Comparison of ENCODE assay signal across 9 cellular contexts in the genomic region with DNA sequence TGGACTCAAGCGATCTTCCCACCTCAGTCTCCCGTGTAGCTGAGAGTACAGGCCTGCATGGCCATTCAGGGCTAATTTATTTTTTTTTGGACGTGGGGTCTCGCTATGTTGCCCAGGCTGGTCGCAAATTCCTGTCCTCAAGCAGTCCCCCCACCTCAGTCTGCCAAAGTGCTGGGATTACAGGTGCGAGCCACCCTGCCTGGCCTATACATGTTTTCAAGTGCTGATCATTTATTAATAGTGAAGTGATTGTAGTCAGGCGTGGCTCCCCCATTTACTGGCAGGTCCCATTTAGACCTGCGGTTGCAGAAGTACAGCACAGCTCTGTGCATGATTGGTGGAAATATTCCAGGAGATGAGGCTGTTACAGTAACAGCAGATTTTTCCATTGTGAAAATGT. TPM values are rescaled to one million over a fixed set of nuclear protein-coding genes. Genes with fewer than 3 reads are reported as not detected.
DNase-seq lines count a peak whose midpoint lies in the region; ATAC-seq, FAIRE-seq and TF ChIP-seq lines count a peak whose summit lies in the region.
"Had no signal": no experiment of that assay in that cellular context is flagged by ENCODE, and none has a peak within 500 bp of the region (broad histone marks: within the 10 kb centered on the region; RNA-seq: fewer than 3 reads in every experiment).

No MANE protein-coding gene starts in this region.

- FAIRE-seq in astrocyte (lab: Jason Lieb, UNC) (no peak), urothelium cell line (lab: Jason Lieb, UNC) (no peak)

- H3K36me3 Mint-ChIP-seq in activated naive CD4-positive, alpha-beta T cell treated with anti-CD3 and anti-CD28 coated beads, Interleukin-2, amount 10 ng/mL, durations not matched to agents 7 days and 5 days: peaks cover 17% of the 10 kb centered on the region
- H3K36me3 Mint-ChIP-seq in astrocyte (ENCODE audit: low read depth, unreplicated experiment): no peaks in the 10 kb centered on the region

- no peaks in the 10 kb centered on the region for H3K9me3 ChIP-seq in astrocyte (ENCODE audit: insufficient read depth, low read depth, low read length)
- H3K9me3 ChIP-seq in left lung: no peaks in the 10 kb centered on the region
- no peaks in the 10 kb centered on the region for H3K9me3 ChIP-seq in suprapubic skin

- H3K4me1 ChIP-seq in astrocyte (ENCODE audit: insufficient read depth, low read length): peaks cover 22% of the 10 kb centered on the region
- H3K4me1 ChIP-seq in left lung: peaks cover 38 to 96% of the 10 kb centered on the region in 2 donors
- peaks cover 79% of the 10 kb centered on the region for H3K4me1 ChIP-seq in suprapubic skin

- WGBS in suprapubic skin: 50% methylated on average over 8 of the region's 8 CpGs

- CTCF ChIA-PET in activated naive CD4-positive, alpha-beta T cell treated with anti-CD3 and anti-CD28 coated beads, Interleukin-2, amount 10 ng/mL, durations not matched to agents 7 days and 5 days (lab: Charles Lee): no interaction called here

- ATAC-seq in left lung (peak; percentile 46), GM19324 (IDR thresholded peaks at IDR 0.05; ENCODE audit: low FRiP score, unreplicated experiment) (no peak)

- no peak for TF ChIP-seq EP300 in suprapubic skin (IDR thresholded peaks at IDR 0.05)

- H3K27me3 Mint-ChIP-seq in activated naive CD4-positive, alpha-beta T cell treated with anti-CD3 and anti-CD28 coated beads, Interleukin-2, amount 10 ng/mL, durations not matched to agents 7 days and 5 days: no peaks in the 10 kb centered on the region
- no peaks in the 10 kb centered on the region for H3K27me3 Mint-ChIP-seq in astrocyte (ENCODE audit: low read depth, unreplicated experiment)

- no peak for TF ChIP-seq POLR2A in suprapubic skin (IDR thresholded peaks at IDR 0.05)

- H3K9ac ChIP-seq in astrocyte (ENCODE audit: low read length): no peak overlapping the region

- no peak overlapping the region for H2AFZ ChIP-seq in astrocyte (ENCODE audit: low read depth, low read length)

- peaks cover 100% of the 10 kb centered on the region for H3K79me2 ChIP-seq in astrocyte (ENCODE audit: insufficient read depth, low read length)

- intact Hi-C loops in left lung (cut with DNase I): no loop called here

- H3K9me3 Mint-ChIP-seq in activated naive CD4-positive, alpha-beta T cell treated with anti-CD3 and anti-CD28 coated beads, Interleukin-2, amount 10 ng/mL, durations not matched to agents 7 days and 5 days: no peaks in the 10 kb centered on the region
- no peaks in the 10 kb centered on the region for H3K9me3 Mint-ChIP-seq in astrocyte (ENCODE audit: unreplicated experiment)

- H3K4me3 Mint-ChIP-seq in activated naive CD4-positive, alpha-beta T cell treated with anti-CD3 and anti-CD28 coated beads, Interleukin-2, amount 10 ng/mL, durations not matched to agents 7 days and 5 days: no peak overlapping the region
- H3K4me3 Mint-ChIP-seq in astrocyte (ENCODE audit: unreplicated experiment): no peak overlapping the region

- TF ChIP-seq CTCF in astrocyte (IDR thresholded peaks at IDR 0.05; ENCODE audit: insufficient read depth, low read depth, low read length) (no peak), left lung (IDR thresholded peaks at IDR 0.05) (no peak), suprapubic skin (IDR thresholded peaks at IDR 0.05) (no peak)

- H3K27me3 ChIP-seq in astrocyte (ENCODE audit: insufficient read depth, low read length): no peaks in the 10 kb centered on the region
- no peaks in the 10 kb centered on the region for H3K27me3 ChIP-seq in left lung
- no peaks in the 10 kb centered on the region for H3K27me3 ChIP-seq in suprapubic skin

- peaks cover 92% of the 10 kb centered on the region for H4K20me1 ChIP-seq in astrocyte (ENCODE audit: insufficient read depth, low read length)

- H3K4me1 Mint-ChIP-seq in activated naive CD4-positive, alpha-beta T cell treated with anti-CD3 and anti-CD28 coated beads, Interleukin-2, amount 10 ng/mL, durations not matched to agents 7 days and 5 days: peaks cover 48% of the 10 kb centered on the region
- H3K4me1 Mint-ChIP-seq in astrocyte (ENCODE audit: low read depth, unreplicated experiment): peaks cover 38% of the 10 kb centered on the region

- no peak for DNase-seq in activated naive CD4-positive, alpha-beta T cell treated with anti-CD3 and anti-CD28 coated beads, Interleukin-2, amount 10 ng/mL, durations not matched to agents 7 days and 5 days
- DNase-seq in activated naive CD4-positive, alpha-beta T cell (lab: John Stamatoyannopoulos, UW): no peak
- DNase-seq in astrocyte (ENCODE audit: low read depth) (peak; percentile 28), left lung (peak in 1 of 2 donors; percentile 3), suprapubic skin (ENCODE audit: low spot score in 2 of 2) (no peak), SIG-M5 (lab: John Stamatoyannopoulos, UW) (no peak), urothelium cell line (ENCODE audit: low spot score) (no peak)
- DNase-seq: stimulated activated CD4-positive, alpha-beta T cell treated with anti-CD3 and anti-CD28 coated beads, Interleukin-4, amount 100 ng/mL, for 4 hours had no signal

- H3K4me3 ChIP-seq in astrocyte (ENCODE audit: insufficient read depth, low read depth, low read length) (no peak overlapping the region), left lung (no peak overlapping the region), suprapubic skin (no peak overlapping the region)

- H3K36me3 ChIP-seq in astrocyte (ENCODE audit: insufficient read depth, low read length): no peaks in the 10 kb centered on the region
- H3K36me3 ChIP-seq in left lung: no peaks in the 10 kb centered on the region
- H3K36me3 ChIP-seq in suprapubic skin: no peaks in the 10 kb centered on the region

- peak overlapping the region; percentile 52 for H3K27ac Mint-ChIP-seq in activated naive CD4-positive, alpha-beta T cell treated with anti-CD3 and anti-CD28 coated beads, Interleukin-2, amount 10 ng/mL, durations not matched to agents 7 days and 5 days
- H3K27ac Mint-ChIP-seq in astrocyte (ENCODE audit: unreplicated experiment): no peak overlapping the region

- H3K27ac ChIP-seq in astrocyte (ENCODE audit: low read depth, low read length) (no peak overlapping the region), left lung (peak overlapping the region; percentile 57 to 65), suprapubic skin (peak overlapping the region; percentile 12)

- no peak overlapping the region for H3K4me2 ChIP-seq in astrocyte (ENCODE audit: low read length)

RNA-seq across cellular contexts. Expression of a gene that starts 8.4 kb away (rescaled TPM):
- total RNA-seq in astrocyte (57.9 and 68.0 TPM in 2 replicates), left lung (10 to 100 TPM; 50.4 to 57.0 TPM), suprapubic skin (10 to 100 TPM; 62.7 to 94.5 (median 78.4) TPM)
